Comparison of ENCODE assay signal across 12 cellular contexts in genomic region chr4:186203391-186203802, GRCh38. TPM values are rescaled to one million over a fixed set of nuclear protein-coding genes. Genes with fewer than 3 reads are reported as not detected.
DNase-seq lines count a peak whose midpoint lies in the region; ATAC-seq, FAIRE-seq and TF ChIP-seq lines count a peak whose summit lies in the region.
"Had no signal": no experiment of that assay in that cellular context is flagged by ENCODE, and none has a peak within 500 bp of the region (broad histone marks: within the 10 kb centered on the region; RNA-seq: fewer than 3 reads in every experiment).

No MANE protein-coding gene starts in this region.

- H2AFZ ChIP-seq in H1 (ENCODE audit: low read length), result no peak overlapping the region
- H2AFZ ChIP-seq in neuronal stem cell (ENCODE audit: low read length), result no peak overlapping the region

- no peak overlapping the region for H3K9ac ChIP-seq in H1 (replicated peaks in 1 of 4; ENCODE audit: extremely low read depth in 1 of 4, low read depth in 3 of 4, low read length in 3 of 4)
- H3K9ac ChIP-seq in neuronal stem cell (ENCODE audit: low read depth, low read length, poor library complexity), result peak overlapping the region; percentile 80

- H3K4ac ChIP-seq in H1 (replicated peaks; ENCODE audit: insufficient read length, low read depth, low read length) (no peak overlapping the region), neuronal stem cell (ENCODE audit: low read length) (no peak overlapping the region)

- peaks cover 0 to 3% of the 10 kb centered on the region in 2 experiments; a peak in 1 of 4 replicates for H3K79me2 ChIP-seq in H1 (ENCODE audit: control insufficient read depth in 1 of 2, insufficient read depth in 2 of 2, low read length in 2 of 2)

- TF ChIP-seq POLR2A in H1 (IDR thresholded peaks at IDR 0.05; ENCODE audit: control extremely low read depth in 1 of 2, low read depth in 2 of 2, low read length in 2 of 2), result no peak

- no peaks in the 10 kb centered on the region for H3K36me3 ChIP-seq in H1 (ENCODE audit: control insufficient read depth in 2 of 4, insufficient read depth in 4 of 4, low read length in 3 of 4)
- peaks cover 0 to 3% of the 10 kb centered on the region in 2 donors for H3K36me3 ChIP-seq in neuronal stem cell (replicated peaks in 1 of 2; ENCODE audit: control insufficient read depth in 2 of 2, insufficient read depth in 2 of 2, low read length in 2 of 2)

- TF ChIP-seq EP300 in H1 (IDR thresholded peaks at IDR 0.05; ENCODE audit: borderline replicate concordance in 1 of 2, low read depth in 2 of 2, low read length in 2 of 2), result no peak

- no peaks in the 10 kb centered on the region for H4K20me1 ChIP-seq in H1 (replicated peaks in 1 of 2; ENCODE audit: control insufficient read depth in 1 of 2, insufficient read depth in 2 of 2, low read length in 2 of 2)

- TF ChIP-seq RAD21 in H1 (IDR thresholded peaks at IDR 0.05 in 1 of 2, conservative IDR thresholded peaks at IDR 0.05 in 1 of 2; ENCODE audit: low read depth in 2 of 2, low read length in 2 of 2), result no peak

- H3K27me3 ChIP-seq in H1 (replicated peaks in 1 of 4; ENCODE audit: control insufficient read depth in 3 of 4, extremely low read depth in 1 of 4, insufficient read depth in 3 of 4, low read length in 3 of 4) (no peaks in the 10 kb centered on the region), neuronal stem cell (ENCODE audit: control insufficient read depth in 3 of 3, insufficient read depth in 3 of 3, low read depth in 1 of 3, low read length in 3 of 3) (peaks cover 0 to 2% (median 0%) of the 10 kb centered on the region in 3 experiments)
- H3K27me3 ChIP-seq: heart right ventricle had no signal

- WGBS in H1 (ENCODE audit: extremely low coverage in 1 of 2, insufficient coverage in 1 of 2, insufficient read length in 1 of 2, insufficient replicate concordance in 2 of 2, low coverage in 1 of 2, low lambda C conversion rate in 2 of 2, missing lambda C conversion rate in 1 of 2), 2 experiments, result 87% methylated on average over 12 of the region's 12 CpGs; no CpG with 5 or more reads in 1 of the 2 experiments
- WGBS in neuronal stem cell (ENCODE audit: extremely low coverage in 2 of 2, insufficient read length in 2 of 2, insufficient replicate concordance in 1 of 2), 2 donors, result no CpG with 5 or more reads among the region's 12 CpGs

- H3K4me2 ChIP-seq in H1 (ENCODE audit: insufficient read depth in 1 of 2, low read depth in 2 of 2, low read length in 2 of 2), result no peak overlapping the region
- no peak overlapping the region for H3K4me2 ChIP-seq in neuronal stem cell (ENCODE audit: insufficient read depth, low read length, poor library complexity, severe bottlenecking)

- H3K79me1 ChIP-seq in H1 (ENCODE audit: low read depth, low read length) (no peaks in the 10 kb centered on the region), neuronal stem cell (ENCODE audit: low read depth, low read length) (no peaks in the 10 kb centered on the region)

- DNase-seq in GDM1 (lab: John Stamatoyannopoulos, UW) (peak; percentile 62), OCI-M1 (lab: John Stamatoyannopoulos, UW) (peak; percentile 84), H1 (ENCODE audit: low read depth in 1 of 2, low spot score in 2 of 2) (no peak), neuronal stem cell (ENCODE audit: low spot score) (no peak), Kasumi-1 (lab: John Stamatoyannopoulos, UW) (no peak)
- DNase-seq: heart right ventricle, NCI-H2081, right cardiac atrium had no signal

- H4K91ac ChIP-seq in H1 (replicated peaks; ENCODE audit: insufficient read length, low read length) (peak overlapping the region; percentile 62), neuronal stem cell (ENCODE audit: low read depth, low read length, poor library complexity) (no peak overlapping the region)

- H3K14ac ChIP-seq in H1 (ENCODE audit: insufficient read length), result no peak overlapping the region
- no peak overlapping the region for H3K14ac ChIP-seq in neuronal stem cell (ENCODE audit: low read length)

- no peak overlapping the region for H4K8ac ChIP-seq in H1 (ENCODE audit: extremely low read depth, insufficient read depth, low read length)
- no peak overlapping the region for H4K8ac ChIP-seq in neuronal stem cell (ENCODE audit: low read depth, low read length)

- H2BK5ac ChIP-seq in H1 (ENCODE audit: low read depth, low read length), result peak overlapping the region; percentile 26; the same call in 1 of the 2 replicates
- no peak overlapping the region for H2BK5ac ChIP-seq in neuronal stem cell (ENCODE audit: low read length)

- H2BK120ac ChIP-seq in H1 (replicated peaks; ENCODE audit: low read depth, low read length) (no peak overlapping the region), neuronal stem cell (ENCODE audit: low read depth, low read length) (no peak overlapping the region)

- CTCF ChIA-PET in H1 (lab: Charles Lee; ENCODE audit: partially characterized antibody), result interaction anchor here (0.6 to 1.7 kb wide), 5 partner anchors 9 to 109 kb away, joined by 3 to 7 read pairs (median 3); partner anchors contain the start of gene CYP4V2

- H3K4me1 ChIP-seq in H1 (replicated peaks in 1 of 4; ENCODE audit: control insufficient read depth in 3 of 4, insufficient read depth in 4 of 4, low read length in 3 of 4), result peaks cover 0 to 2% (median 0%) of the 10 kb centered on the region in 4 experiments; a peak in 1 of 7 replicates
- H3K4me1 ChIP-seq in neuronal stem cell (ENCODE audit: control insufficient read depth in 2 of 2, insufficient read depth in 1 of 2, low read depth in 1 of 2, low read length in 2 of 2), result peaks cover 0 to 5% of the 10 kb centered on the region in 2 donors

- TF ChIP-seq CTCF in H1 (IDR thresholded peaks at IDR 0.05; ENCODE audit: control extremely low read depth in 1 of 3, insufficient read depth in 1 of 3, low read depth in 1 of 3, low read length in 3 of 3), result no peak

- FAIRE-seq in H1 (lab: Jason Lieb, UNC), result no peak

- no peaks in the 10 kb centered on the region for H3K23me2 ChIP-seq in H1 (ENCODE audit: low read depth, low read length)

- H2BK15ac ChIP-seq in H1 (ENCODE audit: low read length) (0 out of 2 replicates have a peak overlapping the region, but pooled peaks have one; percentile 1), neuronal stem cell (ENCODE audit: low read length) (no peak overlapping the region)

- H3K23ac ChIP-seq in H1 (ENCODE audit: insufficient read length) (no peak overlapping the region), neuronal stem cell (ENCODE audit: low read depth, low read length, poor library complexity) (no peak overlapping the region)

- H2BK20ac ChIP-seq in H1 (ENCODE audit: low read length), result no peak overlapping the region

- no peak overlapping the region; the same call in 1 of the 2 replicates for H2BK12ac ChIP-seq in H1 (ENCODE audit: low read depth, low read length)
- H2BK12ac ChIP-seq in neuronal stem cell (ENCODE audit: low read length), result no peak overlapping the region

- H3K4me3 ChIP-seq in H1 (ENCODE audit: extremely low read depth in 1 of 4, insufficient read depth in 2 of 4, low read depth in 3 of 4, low read length in 4 of 4), result no peak overlapping the region
- H3K4me3 ChIP-seq in neuronal stem cell (ENCODE audit: low read length in 2 of 2), result no peak overlapping the region

- H3K18ac ChIP-seq in H1 (ENCODE audit: extremely low read depth, low read length) (no peak overlapping the region), neuronal stem cell (ENCODE audit: low read length) (peak overlapping the region; percentile 70)

- H3K27ac ChIP-seq in H1 (ENCODE audit: low read depth, low read length), result no peak overlapping the region
- H3K27ac ChIP-seq in neuronal stem cell (replicated peaks; ENCODE audit: low read length), result no peak overlapping the region

- H3K56ac ChIP-seq in H1 (replicated peaks; ENCODE audit: insufficient read length, low read depth, low read length), result no peak overlapping the region

- ATAC-seq in esophagus mucosa, result no peak
- ATAC-seq in HG03135 (IDR thresholded peaks at IDR 0.05; ENCODE audit: unreplicated experiment), result no peak

- POLR2A ChIA-PET in H1 (lab: Charles Lee; ENCODE audit: partially characterized antibody), result interaction anchor here (0.6 to 0.7 kb wide), 2 partner anchors 34 to 252 kb away, joined by 3 to 4 read pairs; no protein-coding TSS in a partner anchor

- H4K5ac ChIP-seq in H1 (ENCODE audit: insufficient read length, low read depth, low read length), result no peak overlapping the region

- no peak overlapping the region for H2AK5ac ChIP-seq in H1 (ENCODE audit: low read depth, low read length)
- H2AK5ac ChIP-seq in neuronal stem cell (ENCODE audit: low read depth, low read length), result peak overlapping the region; percentile 70

- H3K9me3 ChIP-seq in H1 (ENCODE audit: insufficient read depth in 2 of 2, low read depth in 1 of 2, low read length in 1 of 2) (peaks cover 0 to 2% of the 10 kb centered on the region in 2 experiments; a peak in 1 of 4 replicates), neuronal stem cell (replicated peaks in 1 of 2; ENCODE audit: control insufficient read depth in 2 of 2, insufficient read depth in 1 of 2, low read depth in 1 of 2, low read length in 2 of 2) (peaks cover 0 to 7% of the 10 kb centered on the region in 2 donors)
- H3K9me3 ChIP-seq: heart right ventricle had no signal

TF ChIP-seq in H1, 55 proteins besides CTCF, POLR2A, EP300 and RAD21 (continues in another document):
- no peak for TF ChIP-seq CHD1 (IDR thresholded peaks at IDR 0.05; ENCODE audit: low read depth, low read length)

RNA-seq across cellular contexts. Expression of gene CYP4V2, which starts 12.0 kb away (rescaled TPM):
- total RNA-seq in H1 (2021; fragmentation: NEBNext Ultra II Directional; extraction: Animal tissue kit (Norgen Biotek cat#: 25700)), result 1.0 and 1.4 TPM in 2 replicates
- polyA plus RNA-seq in H1 (2011; rRNA removed), result 0.65 and 0.82 TPM in 2 replicates
- polyA plus RNA-seq in H1 (2011; cell fraction: cytosol; rRNA removed), result 1.5 TPM
- polyA plus RNA-seq in H1 (2011; cell fraction: nucleus; rRNA removed), result 1.1 TPM
- 0.52 to 0.94 TPM (median 0.69 TPM) in 4 replicates for polyA plus RNA-seq in H1 (2012, experiment 1 of 2)
- not detected for polyA plus RNA-seq in H1 (2012, experiment 2 of 2)
- 0.81 TPM for polyA plus RNA-seq in H1 (2013, experiment 1 of 2)
- 0.59 TPM for polyA plus RNA-seq in H1 (2013, experiment 2 of 2)
- polyA minus RNA-seq in H1 (2011; rRNA and poly(A)+ RNA removed), result 0.37 and 0.79 TPM in 2 replicates
- polyA minus RNA-seq in H1 (2011; cell fraction: cytosol; rRNA and poly(A)+ RNA removed), result 1.1 TPM
- polyA minus RNA-seq in H1 (2011; cell fraction: nucleus; rRNA and poly(A)+ RNA removed), result 1.9 TPM
- 0.99 TPM for polyA plus RNA-seq in neuronal stem cell (2013, experiment 1 of 2)
- polyA plus RNA-seq in neuronal stem cell (2013, experiment 2 of 2), result 1.2 TPM
- total RNA-seq in esophagus mucosa, result 3.8 TPM

RNA-seq across cellular contexts. Expression of gene KLKB1, which starts 23.9 kb away (rescaled TPM):
- 20.1 and 20.9 TPM in 2 replicates for total RNA-seq in H1 (2021; fragmentation: NEBNext Ultra II Directional; extraction: Animal tissue kit (Norgen Biotek cat#: 25700))
- 7.5 and 12.0 TPM in 2 replicates for polyA plus RNA-seq in H1 (2011; rRNA removed)
- 13.2 TPM for polyA plus RNA-seq in H1 (2011; cell fraction: cytosol; rRNA removed)
- 9.8 TPM for polyA plus RNA-seq in H1 (2011; cell fraction: nucleus; rRNA removed)
- 21.0 to 30.7 TPM (median 21.7 TPM) in 4 replicates for polyA plus RNA-seq in H1 (2012, experiment 1 of 2)
- polyA plus RNA-seq in H1 (2012, experiment 2 of 2), result 2.5 TPM
- 16.9 TPM for polyA plus RNA-seq in H1 (2013, experiment 1 of 2)
- 15.6 TPM for polyA plus RNA-seq in H1 (2013, experiment 2 of 2)
- polyA minus RNA-seq in H1 (2011; rRNA and poly(A)+ RNA removed), result 11.2 and 18.7 TPM in 2 replicates
- polyA minus RNA-seq in H1 (2011; cell fraction: cytosol; rRNA and poly(A)+ RNA removed), result 7.1 TPM
- polyA minus RNA-seq in H1 (2011; cell fraction: nucleus; rRNA and poly(A)+ RNA removed), result 5.7 TPM
- polyA plus RNA-seq in neuronal stem cell (2013, experiment 1 of 2), result 0.06 TPM
- 0.03 TPM for polyA plus RNA-seq in neuronal stem cell (2013, experiment 2 of 2)
- 0.08 TPM for total RNA-seq in esophagus mucosa
- total RNA-seq: Daoy, mesenteric fat pad had no signal

Comparison
In these comparisons a context has a peak if more than half of its experiments do, and no peak if none do; other contexts are left out.
1. DNase-seq: peak in GDM1 (single experiment) and OCI-M1 (single experiment); none in H1 (0 of 2), neuronal stem cell (single experiment) and Kasumi-1 (0 of 2).
2. RNA of gene KLKB1, which starts 23.9 kb away (total RNA-seq): 20.1 to 20.9 TPM in H1; 0.08 TPM in esophagus mucosa (single experiment); every median in the first group is over 10 times any median in the second.